ENCODE assay signal across 18 cellular contexts in the genomic region with DNA sequence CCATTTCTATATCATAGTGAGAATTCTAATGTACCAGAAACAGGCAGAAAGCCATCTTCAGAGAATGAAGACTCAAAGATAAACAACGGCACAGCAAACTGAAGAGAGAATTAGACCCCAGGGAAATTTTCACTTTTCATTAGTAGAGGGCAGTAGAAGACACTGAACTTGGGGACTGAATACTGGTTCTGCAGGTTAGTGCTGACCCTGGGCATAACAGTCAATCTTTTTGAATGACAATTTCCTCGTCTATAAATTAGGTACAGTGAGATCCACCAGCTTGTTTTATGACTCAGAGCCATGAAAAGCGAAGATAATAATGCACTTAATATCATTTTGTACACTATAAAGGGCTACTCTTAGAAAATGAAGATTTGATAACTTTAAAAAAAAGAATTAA. TPM values are rescaled to one million over a fixed set of nuclear protein-coding genes. Genes with fewer than 3 reads are reported as not detected.
DNase-seq lines count a peak whose midpoint lies in the region; ATAC-seq, FAIRE-seq and TF ChIP-seq lines count a peak whose summit lies in the region.
"Had no signal": no experiment of that assay in that cellular context is flagged by ENCODE, and none has a peak within 500 bp of the region (broad histone marks: within the 10 kb centered on the region; RNA-seq: fewer than 3 reads in every experiment).

No MANE protein-coding gene starts in this region.

- H3K4me3 ChIP-seq in LNCaP clone FGC (ENCODE audit: low read depth, low read length) (no peak overlapping the region), gastroesophageal sphincter (no peak overlapping the region)
- H3K4me3 ChIP-seq: A549, BLaER1, GM23248 had no signal

- 75 to 86% methylated on average over 2 to 3 of the region's 3 CpGs for WGBS in gastroesophageal sphincter (ENCODE audit: low coverage in 1 of 2), 2 donors

- H3K4me1 ChIP-seq in gastroesophageal sphincter: no peaks in the 10 kb centered on the region
- H3K4me1 ChIP-seq: A549, BLaER1 had no signal

- FAIRE-seq in D721Med (lab: Jason Lieb, UNC): no peak
- FAIRE-seq: GM12891 had no signal

- DNase-seq in DMS53 (lab: John Stamatoyannopoulos, UW): peak; percentile 21
- no peak for DNase-seq in DMS53 treated with DMSO at 0.1 percent for 48 hours (lab: John Stamatoyannopoulos, UW; ENCODE audit: unreplicated experiment)
- peak; percentile 79 for DNase-seq in LNCaP clone FGC (ENCODE audit: low read depth)
- no peak for DNase-seq in D721Med (ENCODE audit: insufficient read length, low spot score)
- no peak for DNase-seq in NCI-H128 (lab: John Stamatoyannopoulos, UW; ENCODE audit: unreplicated experiment)
- DNase-seq: CD8-positive, alpha-beta T cell; DMS153; DND-41; EL; GM23248; HCEC 1CT; KG1 had no signal

- H3K27me3 ChIP-seq in gastroesophageal sphincter: no peaks in the 10 kb centered on the region
- H3K27me3 ChIP-seq: BLaER1 had no signal

- no peak for ATAC-seq in gastroesophageal sphincter
- ATAC-seq: A549; CD8-positive, alpha-beta T cell had no signal

- H3K36me3 ChIP-seq in gastroesophageal sphincter: peaks cover 0 to 38% of the 10 kb centered on the region in 2 donors

- H3K27ac ChIP-seq in VCaP (peak overlapping the region; percentile 69), gastroesophageal sphincter (no peak overlapping the region)
- H3K27ac ChIP-seq: 22Rv1, A549, BLaER1, GM23248 had no signal

- H3K9me3 ChIP-seq in gastroesophageal sphincter: no peaks in the 10 kb centered on the region
- H3K9me3 ChIP-seq: A549, BLaER1 had no signal

- TF ChIP-seq POLR2A in gastroesophageal sphincter (IDR thresholded peaks at IDR 0.05): no peak

- TF ChIP-seq CTCF in LNCaP clone FGC (IDR thresholded peaks at IDR 0.05; ENCODE audit: control insufficient read depth, extremely low read depth, insufficient read depth) (no peak), VCaP (conservative IDR thresholded peaks at IDR 0.05) (peak; percentile 53), gastroesophageal sphincter (IDR thresholded peaks at IDR 0.05) (no peak), D721Med (IDR thresholded peaks at IDR 0.05; ENCODE audit: insufficient read depth, missing control alignments) (no peak)

- no peak for TF ChIP-seq EP300 in gastroesophageal sphincter (IDR thresholded peaks at IDR 0.05)

RNA-seq across cellular contexts. Expression of a gene that starts 13.7 kb away (rescaled TPM):
- total RNA-seq in gastroesophageal sphincter: 10 to 100 TPM in 1 of 4 donors, 1 to 10 TPM in 3; 7.0 to 10.7 (median 7.7) TPM

RNA-seq across cellular contexts. Expression of a gene that starts 15.5 kb away (rescaled TPM):
- 10 to 100 TPM in 2 of 4 donors, 1 to 10 TPM in 2; 7.5 to 16.3 (median 11.4) TPM for total RNA-seq in gastroesophageal sphincter

RNA-seq across cellular contexts. Expression of a gene that starts 23.2 kb away (rescaled TPM):
- 100 to 1,000 TPM; 103 to 121 (median 112) TPM for total RNA-seq in gastroesophageal sphincter

Comparison
In these comparisons a context has a peak if more than half of its experiments do, and no peak if none do; other contexts are left out.
1. DNase-seq: peak in DMS53 (single experiment) and LNCaP clone FGC (single experiment); none in DMS53 treated with DMSO at 0.1 percent for 48 hours (single experiment), D721Med (single experiment) and NCI-H128 (single experiment).